8 cellular contexts compared by ENCODE assay signal in genomic region chr4:127856485-127857447, GRCh38. TPM values are rescaled to one million over a fixed set of nuclear protein-coding genes. Genes with fewer than 3 reads are reported as not detected.
DNase-seq lines count a peak whose midpoint lies in the region; ATAC-seq and TF ChIP-seq lines count a peak whose summit lies in the region.
"Had no signal": no experiment of that assay in that cellular context is flagged by ENCODE, and none has a peak within 500 bp of the region (broad histone marks: within the 10 kb centered on the region; RNA-seq: fewer than 3 reads in every experiment).

No MANE protein-coding gene starts in this region.

- no peaks in the 10 kb centered on the region for H3K27me3 ChIP-seq in smooth muscle cell (ENCODE audit: low read depth)
- H3K27me3 ChIP-seq in suprapubic skin = no peaks in the 10 kb centered on the region

- no peaks in the 10 kb centered on the region for H3F3A ChIP-seq in smooth muscle cell (ENCODE audit: low read depth)

- no peaks in the 10 kb centered on the region for H4K20me1 ChIP-seq in smooth muscle cell (ENCODE audit: low read depth)

- peak; percentile 79 for ATAC-seq in HG03060 (IDR thresholded peaks at IDR 0.05; ENCODE audit: low read depth, unreplicated experiment)

- H3K79me2 ChIP-seq in smooth muscle cell (ENCODE audit: low read depth) = peaks cover 3% of the 10 kb centered on the region
- H3K79me2 ChIP-seq: parathyroid adenoma had no signal

- TF ChIP-seq CTCF in astrocyte of the cerebellum (IDR thresholded peaks at IDR 0.05; ENCODE audit: low read depth, low read length, missing control alignments) = no peak
- no peak for TF ChIP-seq CTCF in smooth muscle cell (IDR thresholded peaks at IDR 0.05; ENCODE audit: borderline replicate concordance, insufficient read depth, poor library complexity, severe bottlenecking)
- no peak for TF ChIP-seq CTCF in suprapubic skin (IDR thresholded peaks at IDR 0.05)

- peaks cover 8% of the 10 kb centered on the region for H3K4me1 ChIP-seq in smooth muscle cell (ENCODE audit: low read depth)
- H3K4me1 ChIP-seq in suprapubic skin = peaks cover 8% of the 10 kb centered on the region
- H3K4me1 ChIP-seq: parathyroid adenoma had no signal

- in situ Hi-C loops in astrocyte of the cerebellum (cut with HindIII; ENCODE audit: low sequenced_read_pairs) = no loop called here

- 73% methylated on average over 4 of the region's 4 CpGs for WGBS in smooth muscle cell (ENCODE audit: low lambda C conversion rate)
- 57% methylated on average over 4 of the region's 4 CpGs for WGBS in suprapubic skin

- H3K27ac ChIP-seq in smooth muscle cell (ENCODE audit: low read depth) (peak overlapping the region; percentile 63), suprapubic skin (no peak overlapping the region)
- H3K27ac ChIP-seq: parathyroid adenoma had no signal

- DNase-seq in GM19238 (ENCODE audit: insufficient read length, low spot score) (peak; percentile 5), astrocyte of the cerebellum (ENCODE audit: low read depth) (peak; percentile 90), smooth muscle cell (lab: John Stamatoyannopoulos, UW; ENCODE audit: unreplicated experiment) (no peak), activated gamma-delta T cell (lab: John Stamatoyannopoulos, UW) (no peak), suprapubic skin (ENCODE audit: low spot score in 2 of 2) (no peak), 8988T (no peak)

- TF ChIP-seq POLR2A in suprapubic skin (IDR thresholded peaks at IDR 0.05) = no peak

- H3K4me3 ChIP-seq in astrocyte of the cerebellum (ENCODE audit: low read depth, low read length) (no peak overlapping the region), smooth muscle cell (no peak overlapping the region), suprapubic skin (no peak overlapping the region)

- H2AFZ ChIP-seq in smooth muscle cell (ENCODE audit: low read depth) = no peak overlapping the region
- H2AFZ ChIP-seq: parathyroid adenoma had no signal

- H3K36me3 ChIP-seq in smooth muscle cell (ENCODE audit: low read depth) (no peaks in the 10 kb centered on the region), suprapubic skin (no peaks in the 10 kb centered on the region)

- TF ChIP-seq EP300 in suprapubic skin (IDR thresholded peaks at IDR 0.05) = no peak

- peak overlapping the region; percentile 2 for H3K9ac ChIP-seq in smooth muscle cell (ENCODE audit: low read depth)
- H3K9ac ChIP-seq: parathyroid adenoma had no signal

- H3K9me3 ChIP-seq in smooth muscle cell (replicated peaks; ENCODE audit: low read depth) = no peaks in the 10 kb centered on the region
- H3K9me3 ChIP-seq in suprapubic skin = no peaks in the 10 kb centered on the region

- peak overlapping the region; percentile 10 for H3K4me2 ChIP-seq in smooth muscle cell

RNA-seq across cellular contexts. Expression of gene PLK4, which starts 23.9 kb away (rescaled TPM):
- total RNA-seq in smooth muscle cell (10.1 and 19.9 TPM in 2 replicates), suprapubic skin (1 to 10 TPM; 5.0 to 7.8 (median 6.4) TPM)
- polyA plus RNA-seq in smooth muscle cell = 6.9 and 7.1 TPM in 2 replicates

Comparison
In these comparisons a context has a peak if more than half of its experiments do, and no peak if none do; other contexts are left out.
1. DNase-seq: peak in GM19238 (single experiment) and astrocyte of the cerebellum (single experiment); none in smooth muscle cell (single experiment), activated gamma-delta T cell (single experiment), suprapubic skin (0 of 2) and 8988T (single experiment).